Comparison of ENCODE assay signal across 1 cellular context in the genomic region with DNA sequence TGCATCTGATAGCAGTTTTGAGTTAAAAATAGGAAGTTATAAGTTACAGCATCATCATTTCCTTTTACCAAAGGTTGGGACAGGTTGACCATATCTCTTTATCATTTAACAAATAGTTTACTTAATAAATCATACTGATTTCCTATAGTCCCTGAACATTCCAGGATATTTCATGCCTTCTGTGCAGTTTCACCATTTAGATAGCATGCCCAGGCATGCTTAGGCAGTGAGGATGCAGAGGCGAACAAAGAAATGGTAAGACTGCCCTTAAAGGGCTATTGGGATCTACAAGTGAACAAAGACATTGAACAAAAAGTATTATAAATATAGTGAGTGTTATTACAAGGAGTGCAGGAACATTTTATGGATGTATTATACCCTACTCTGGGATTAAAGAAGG.
TF ChIP-seq lines count a peak whose summit lies in the region.

No MANE protein-coding gene starts in this region.

TF ChIP-seq in IMR-90, 13 proteins besides CTCF, POLR2A, EP300 and RAD21:
- TF ChIP-seq RCOR1 (IDR thresholded peaks at IDR 0.05; ENCODE audit: insufficient replicate concordance, low read length), result no peak
- TF ChIP-seq MAZ (IDR thresholded peaks at IDR 0.05; ENCODE audit: borderline replicate concordance, low read depth, low read length), result no peak
- TF ChIP-seq FOS (IDR thresholded peaks at IDR 0.05; ENCODE audit: low read depth, low read length), result no peak
- no peak for TF ChIP-seq RFX5 (IDR thresholded peaks at IDR 0.05; ENCODE audit: low read depth, low read length)
- TF ChIP-seq, protein P1, sequence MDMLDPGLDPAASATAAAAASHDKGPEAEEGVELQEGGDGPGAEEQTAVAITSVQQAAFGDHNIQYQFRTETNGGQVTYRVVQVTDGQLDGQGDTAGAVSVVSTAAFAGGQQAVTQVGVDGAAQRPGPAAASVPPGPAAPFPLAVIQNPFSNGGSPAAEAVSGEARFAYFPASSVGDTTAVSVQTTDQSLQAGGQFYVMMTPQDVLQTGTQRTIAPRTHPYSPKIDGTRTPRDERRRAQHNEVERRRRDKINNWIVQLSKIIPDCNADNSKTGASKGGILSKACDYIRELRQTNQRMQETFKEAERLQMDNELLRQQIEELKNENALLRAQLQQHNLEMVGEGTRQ (IDR thresholded peaks at IDR 0.05; ENCODE audit: low read depth, low read length), result no peak
- no peak for TF ChIP-seq MXI1 (IDR thresholded peaks at IDR 0.05; ENCODE audit: borderline replicate concordance, low read depth, low read length)
- TF ChIP-seq CHD1 (IDR thresholded peaks at IDR 0.05; ENCODE audit: low read depth, low read length), result no peak
- no peak for TF ChIP-seq NFE2L2 (IDR thresholded peaks at IDR 0.05; ENCODE audit: low read depth, low read length)
- no peak for TF ChIP-seq SMC3 (IDR thresholded peaks at IDR 0.05; ENCODE audit: low read depth, low read length)
- TF ChIP-seq BHLHE40 (IDR thresholded peaks at IDR 0.05; ENCODE audit: low read depth, low read length), result no peak
- TF ChIP-seq, protein P2, sequence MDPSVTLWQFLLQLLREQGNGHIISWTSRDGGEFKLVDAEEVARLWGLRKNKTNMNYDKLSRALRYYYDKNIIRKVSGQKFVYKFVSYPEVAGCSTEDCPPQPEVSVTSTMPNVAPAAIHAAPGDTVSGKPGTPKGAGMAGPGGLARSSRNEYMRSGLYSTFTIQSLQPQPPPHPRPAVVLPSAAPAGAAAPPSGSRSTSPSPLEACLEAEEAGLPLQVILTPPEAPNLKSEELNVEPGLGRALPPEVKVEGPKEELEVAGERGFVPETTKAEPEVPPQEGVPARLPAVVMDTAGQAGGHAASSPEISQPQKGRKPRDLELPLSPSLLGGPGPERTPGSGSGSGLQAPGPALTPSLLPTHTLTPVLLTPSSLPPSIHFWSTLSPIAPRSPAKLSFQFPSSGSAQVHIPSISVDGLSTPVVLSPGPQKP (IDR thresholded peaks at IDR 0.05; ENCODE audit: borderline replicate concordance, low read depth, low read length), result no peak
- TF ChIP-seq MAFK (IDR thresholded peaks at IDR 0.05; ENCODE audit: low read depth, low read length), result no peak
- no peak for TF ChIP-seq CEBPB (IDR thresholded peaks at IDR 0.05; ENCODE audit: low read depth, low read length)
TF ChIP-seq in IMR-90: peak in this region for 0.
